In genomic region chr2:166163775-166164174, GRCh38 we compare ENCODE assay signal across 24 cellular contexts. TPM values are rescaled to one million over a fixed set of nuclear protein-coding genes. Genes with fewer than 3 reads are reported as not detected.
"Had no signal": no experiment of that assay in that cellular context is flagged by ENCODE, and none has a peak within 500 bp of the region (broad histone marks: within the 10 kb centered on the region; RNA-seq: fewer than 3 reads in every experiment).

No MANE protein-coding gene starts in this region.

- H3K27me3 ChIP-seq: esophagus muscularis mucosa, foreskin keratinocyte, hepatocyte, neural progenitor cell, ovary, right atrium auricular region, stomach, transverse colon had no signal

- H3K27ac ChIP-seq: epithelial cell of prostate, esophagus muscularis mucosa, foreskin keratinocyte, hepatocyte, neural progenitor cell, ovary, right atrium auricular region, stomach, thoracic aorta, transverse colon had no signal

- H3K9ac ChIP-seq: neural progenitor cell had no signal

- DNase-seq: effector memory CD4-positive, alpha-beta T cell; foreskin keratinocyte; head of caudate nucleus; left colon; midbrain; nucleus accumbens; ovary; small intestine; stimulated activated CD4-positive, alpha-beta T cell treated with anti-CD3 and anti-CD28 coated beads, Interleukin-12 subunit alpha, Interleukin-12 subunit beta, amount 100 ng/mL, for 4 hours; stimulated activated naive CD4-positive, alpha-beta T cell; stomach; substantia nigra; transverse colon had no signal

- ATAC-seq: foreskin keratinocyte; left colon; natural killer cell treated with Interleukin-12 subunit alpha and Interleukin-12 subunit beta and Interleukin-15 and Interleukin-18, amount 100 ng/mL, for 72 hours had no signal

- H3K9me3 ChIP-seq: esophagus muscularis mucosa, ovary, right atrium auricular region, stomach, thoracic aorta, transverse colon had no signal

- H3K4me1 ChIP-seq: esophagus muscularis mucosa, foreskin keratinocyte, right atrium auricular region, stomach, transverse colon had no signal

- H3K36me3 ChIP-seq: esophagus muscularis mucosa, neural progenitor cell, ovary, right atrium auricular region, stomach, thoracic aorta, transverse colon had no signal

- H3K4me3 ChIP-seq: esophagus muscularis mucosa, hepatocyte, neural progenitor cell, ovary, right atrium auricular region, stomach, thoracic aorta, transverse colon had no signal

RNA-seq across cellular contexts. Expression of gene SCN1A, which starts 36.0 kb away (rescaled TPM):
- total RNA-seq: foreskin keratinocyte; kidney epithelial cell; left colon; liver; natural killer cell treated with Interleukin-12 subunit alpha and Interleukin-12 subunit beta and Interleukin-15 and Interleukin-18, amount 100 ng/mL, for 72 hours; posterior vena cava; thoracic aorta; transverse colon had no signal
- polyA plus RNA-seq: foreskin keratinocyte, hepatocyte, ovary, stomach, urinary bladder had no signal
